1 cellular context compared by ENCODE assay signal in genomic region chr10:79430946-79431345, GRCh38.
TF ChIP-seq lines count a peak whose summit lies in the region.

No MANE protein-coding gene starts in this region.

TF ChIP-seq in SK-N-SH, 30 proteins besides CTCF, POLR2A, EP300 and RAD21 (continued from another document):
- TF ChIP-seq TAF1 (IDR thresholded peaks at IDR 0.05; ENCODE audit: borderline replicate concordance, low read depth, low read length) (no peak), PBX3 (IDR thresholded peaks at IDR 0.05) (no peak), SMC3 (IDR thresholded peaks at IDR 0.05; ENCODE audit: low read depth, low read length) (no peak), RXRA (IDR thresholded peaks at IDR 0.05; ENCODE audit: borderline replicate concordance, low read depth) (no peak), YY1 (IDR thresholded peaks at IDR 0.05; ENCODE audit: low read depth) (no peak), POLR2AphosphoS5 (IDR thresholded peaks at IDR 0.05; ENCODE audit: low read depth, low read length) (no peak), JUND (IDR thresholded peaks at IDR 0.05) (no peak)
